Comparison of ENCODE assay signal across 10 cellular contexts in genomic region chr7:151796091-151796870, GRCh38.
DNase-seq lines count a peak whose midpoint lies in the region; ATAC-seq and TF ChIP-seq lines count a peak whose summit lies in the region.
"Had no signal": no experiment of that assay in that cellular context is flagged by ENCODE, and none has a peak within 500 bp of the region (broad histone marks: within the 10 kb centered on the region; RNA-seq: fewer than 3 reads in every experiment).

No MANE protein-coding gene starts in this region.

- no peaks in the 10 kb centered on the region for H3K9me3 ChIP-seq in transverse colon
- no peaks in the 10 kb centered on the region for H3K9me3 ChIP-seq in uterus
- H3K9me3 ChIP-seq: ascending aorta had no signal

- no peak for TF ChIP-seq POLR2A in transverse colon (IDR thresholded peaks at IDR 0.05)
- TF ChIP-seq POLR2A in uterus (IDR thresholded peaks at IDR 0.05): no peak

- H3K9me3 Mint-ChIP-seq in activated naive CD4-positive, alpha-beta T cell treated with anti-CD3 and anti-CD28 coated beads, Interleukin-2, amount 50 U/mL, for 72 hours: no peaks in the 10 kb centered on the region
- H3K9me3 Mint-ChIP-seq in activated T-helper 17 cell treated with anti-CD3 and anti-CD28 coated beads, Interleukin-2, amount 50 U/mL, for 72 hours: no peaks in the 10 kb centered on the region

- H3K36me3 Mint-ChIP-seq in activated naive CD4-positive, alpha-beta T cell treated with anti-CD3 and anti-CD28 coated beads, Interleukin-2, amount 50 U/mL, for 72 hours: no peaks in the 10 kb centered on the region
- H3K36me3 Mint-ChIP-seq in activated T-helper 17 cell treated with anti-CD3 and anti-CD28 coated beads, Interleukin-2, amount 50 U/mL, for 72 hours (ENCODE audit: low read depth): no peaks in the 10 kb centered on the region

- intact Hi-C loops in transverse colon (cut with DNase I; ENCODE audit: low total_unique reads): loop anchor here (10.0 kb wide), 1 partner anchor 69 kb away; no protein-coding TSS in a partner anchor
- intact Hi-C loops in uterus (cut with DNase I; ENCODE audit: low total_unique reads): no loop called here

- no peak for TF ChIP-seq EP300 in transverse colon (IDR thresholded peaks at IDR 0.05; ENCODE audit: low read depth)

- WGBS in transverse colon (ENCODE audit: low coverage in 1 of 2), 2 donors: 84 to 88% methylated on average over 9 to 27 of the region's 27 CpGs

- in situ Hi-C loops in transverse colon (cut with MboI; ENCODE audit: low pct_ligation_motif_present in 1 of 4, low pct_unique_long_range_greater_than_20kb in 1 of 4, low sequenced_read_pairs in 3 of 4): loop anchor here in 2 of 4 donors (25.0 kb wide), 1 partner anchor 141 kb away; no protein-coding TSS in a partner anchor

- H3K27me3 ChIP-seq in transverse colon (no peaks in the 10 kb centered on the region), uterus (no peaks in the 10 kb centered on the region)
- H3K27me3 ChIP-seq: ascending aorta had no signal

- TF ChIP-seq CTCF in transverse colon (IDR thresholded peaks at IDR 0.05): no peak
- no peak for TF ChIP-seq CTCF in uterus (IDR thresholded peaks at IDR 0.05)

- no peak for DNase-seq in activated naive CD4-positive, alpha-beta T cell treated with anti-CD3 and anti-CD28 coated beads, Interleukin-2, amount 50 U/mL, for 72 hours (ENCODE audit: low spot score in 2 of 2)
- no peak for DNase-seq in activated naive CD4-positive, alpha-beta T cell (lab: John Stamatoyannopoulos, UW)
- peak; percentile 68 for DNase-seq in islet precursor cell
- peak; percentile 30 for DNase-seq in transverse colon
- DNase-seq in uterus: no peak
- no peak for DNase-seq in glomerular visceral epithelial cell (ENCODE audit: extremely low spot score)
- no peak for DNase-seq in NCI-H146 (lab: John Stamatoyannopoulos, UW)

- no peaks in the 10 kb centered on the region for H3K27me3 Mint-ChIP-seq in activated T-helper 17 cell treated with anti-CD3 and anti-CD28 coated beads, Interleukin-2, amount 50 U/mL, for 72 hours
- H3K27me3 Mint-ChIP-seq: B cell had no signal

- H3K4me1 ChIP-seq in transverse colon (peaks cover 5 to 26% (median 9%) of the 10 kb centered on the region in 4 donors), uterus (no peaks in the 10 kb centered on the region)

- peak overlapping the region; percentile 1 to 66 (median 34) for H3K27ac ChIP-seq in transverse colon
- H3K27ac ChIP-seq in uterus: peak overlapping the region in 1 of 2 donors; percentile 54

- peaks cover 22% of the 10 kb centered on the region for H3K4me1 Mint-ChIP-seq in activated T-helper 17 cell treated with anti-CD3 and anti-CD28 coated beads, Interleukin-2, amount 50 U/mL, for 72 hours

- H3K4me3 Mint-ChIP-seq in activated T-helper 17 cell treated with anti-CD3 and anti-CD28 coated beads, Interleukin-2, amount 50 U/mL, for 72 hours: peak overlapping the region; percentile 61
- H3K4me3 Mint-ChIP-seq: B cell had no signal

- H3K4me3 ChIP-seq in transverse colon (no peak overlapping the region), uterus (no peak overlapping the region)
- H3K4me3 ChIP-seq: ascending aorta had no signal

- H3K36me3 ChIP-seq in transverse colon (no peaks in the 10 kb centered on the region), uterus (no peaks in the 10 kb centered on the region)
- H3K36me3 ChIP-seq: ascending aorta had no signal

- peak in 1 of 2 donors; percentile 9 for ATAC-seq in activated naive CD4-positive, alpha-beta T cell treated with anti-CD3 and anti-CD28 coated beads, Interleukin-2, amount 50 U/mL, for 72 hours
- peak; percentile 10 for ATAC-seq in activated T-helper 17 cell treated with anti-CD3 and anti-CD28 coated beads, Interleukin-2, amount 50 U/mL, for 72 hours (replicated peaks)

- H3K27ac Mint-ChIP-seq in activated naive CD4-positive, alpha-beta T cell treated with anti-CD3 and anti-CD28 coated beads, Interleukin-2, amount 50 U/mL, for 72 hours: peak overlapping the region; percentile 29 to 83
- peak overlapping the region; percentile 88 for H3K27ac Mint-ChIP-seq in activated T-helper 17 cell treated with anti-CD3 and anti-CD28 coated beads, Interleukin-2, amount 50 U/mL, for 72 hours

Comparison
In these comparisons a context has a peak if more than half of its experiments do, and no peak if none do; other contexts are left out.
1. DNase-seq: peak in islet precursor cell (single experiment) and transverse colon (single experiment); none in activated naive CD4-positive, alpha-beta T cell treated with anti-CD3 and anti-CD28 coated beads, Interleukin-2, amount 50 U/mL, for 72 hours (0 of 2), activated naive CD4-positive, alpha-beta T cell (0 of 4), uterus (0 of 2), glomerular visceral epithelial cell (single experiment) and NCI-H146 (single experiment).